1 cellular context compared by ENCODE assay signal in the genomic region with DNA sequence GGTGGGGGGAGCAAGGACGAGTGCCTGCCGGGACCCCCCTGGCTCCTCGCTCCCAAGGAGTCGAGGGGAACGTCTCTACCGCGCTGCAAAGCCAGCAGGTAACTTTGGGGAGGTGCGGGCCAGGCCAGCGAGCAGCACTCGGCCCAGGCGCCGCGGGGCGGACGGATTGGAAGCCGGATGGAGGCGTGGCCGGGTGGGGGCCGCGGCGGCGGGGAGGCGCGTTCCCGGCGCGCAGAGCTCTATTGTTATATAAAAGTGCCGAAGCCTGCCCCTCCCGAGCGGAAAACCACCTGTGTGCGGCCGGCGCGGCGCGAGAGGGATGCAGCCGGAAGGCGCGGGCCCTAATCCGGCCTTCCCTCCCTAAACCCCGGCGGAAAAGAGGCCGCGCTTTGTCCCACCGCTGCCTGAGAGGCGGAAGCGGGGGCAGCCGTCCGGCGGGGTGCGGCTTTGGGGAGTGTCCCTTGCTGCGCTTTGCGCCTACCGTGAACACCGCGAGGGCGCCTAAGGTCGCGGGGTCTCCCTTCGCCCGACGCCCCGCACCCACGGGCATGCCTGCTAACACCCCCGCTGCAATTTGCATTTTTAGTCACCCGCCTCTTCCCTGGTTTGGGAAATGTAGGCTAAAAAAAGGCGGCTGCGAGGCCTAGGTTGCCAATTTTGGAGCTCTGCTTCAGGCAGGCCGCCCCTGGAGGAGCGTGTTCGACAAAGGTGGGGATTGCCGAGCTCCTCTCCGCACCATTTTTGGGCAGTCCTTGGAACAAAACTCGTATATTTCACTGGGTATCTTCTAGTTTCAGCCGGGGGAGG.
TF ChIP-seq lines count a peak whose summit lies in the region.

No MANE protein-coding gene starts in this region.

TF ChIP-seq in HepG2, 621 proteins besides CTCF, POLR2A, EP300 and RAD21 (continued from another document and continues in another):
- TF ChIP-seq, protein P1, sequence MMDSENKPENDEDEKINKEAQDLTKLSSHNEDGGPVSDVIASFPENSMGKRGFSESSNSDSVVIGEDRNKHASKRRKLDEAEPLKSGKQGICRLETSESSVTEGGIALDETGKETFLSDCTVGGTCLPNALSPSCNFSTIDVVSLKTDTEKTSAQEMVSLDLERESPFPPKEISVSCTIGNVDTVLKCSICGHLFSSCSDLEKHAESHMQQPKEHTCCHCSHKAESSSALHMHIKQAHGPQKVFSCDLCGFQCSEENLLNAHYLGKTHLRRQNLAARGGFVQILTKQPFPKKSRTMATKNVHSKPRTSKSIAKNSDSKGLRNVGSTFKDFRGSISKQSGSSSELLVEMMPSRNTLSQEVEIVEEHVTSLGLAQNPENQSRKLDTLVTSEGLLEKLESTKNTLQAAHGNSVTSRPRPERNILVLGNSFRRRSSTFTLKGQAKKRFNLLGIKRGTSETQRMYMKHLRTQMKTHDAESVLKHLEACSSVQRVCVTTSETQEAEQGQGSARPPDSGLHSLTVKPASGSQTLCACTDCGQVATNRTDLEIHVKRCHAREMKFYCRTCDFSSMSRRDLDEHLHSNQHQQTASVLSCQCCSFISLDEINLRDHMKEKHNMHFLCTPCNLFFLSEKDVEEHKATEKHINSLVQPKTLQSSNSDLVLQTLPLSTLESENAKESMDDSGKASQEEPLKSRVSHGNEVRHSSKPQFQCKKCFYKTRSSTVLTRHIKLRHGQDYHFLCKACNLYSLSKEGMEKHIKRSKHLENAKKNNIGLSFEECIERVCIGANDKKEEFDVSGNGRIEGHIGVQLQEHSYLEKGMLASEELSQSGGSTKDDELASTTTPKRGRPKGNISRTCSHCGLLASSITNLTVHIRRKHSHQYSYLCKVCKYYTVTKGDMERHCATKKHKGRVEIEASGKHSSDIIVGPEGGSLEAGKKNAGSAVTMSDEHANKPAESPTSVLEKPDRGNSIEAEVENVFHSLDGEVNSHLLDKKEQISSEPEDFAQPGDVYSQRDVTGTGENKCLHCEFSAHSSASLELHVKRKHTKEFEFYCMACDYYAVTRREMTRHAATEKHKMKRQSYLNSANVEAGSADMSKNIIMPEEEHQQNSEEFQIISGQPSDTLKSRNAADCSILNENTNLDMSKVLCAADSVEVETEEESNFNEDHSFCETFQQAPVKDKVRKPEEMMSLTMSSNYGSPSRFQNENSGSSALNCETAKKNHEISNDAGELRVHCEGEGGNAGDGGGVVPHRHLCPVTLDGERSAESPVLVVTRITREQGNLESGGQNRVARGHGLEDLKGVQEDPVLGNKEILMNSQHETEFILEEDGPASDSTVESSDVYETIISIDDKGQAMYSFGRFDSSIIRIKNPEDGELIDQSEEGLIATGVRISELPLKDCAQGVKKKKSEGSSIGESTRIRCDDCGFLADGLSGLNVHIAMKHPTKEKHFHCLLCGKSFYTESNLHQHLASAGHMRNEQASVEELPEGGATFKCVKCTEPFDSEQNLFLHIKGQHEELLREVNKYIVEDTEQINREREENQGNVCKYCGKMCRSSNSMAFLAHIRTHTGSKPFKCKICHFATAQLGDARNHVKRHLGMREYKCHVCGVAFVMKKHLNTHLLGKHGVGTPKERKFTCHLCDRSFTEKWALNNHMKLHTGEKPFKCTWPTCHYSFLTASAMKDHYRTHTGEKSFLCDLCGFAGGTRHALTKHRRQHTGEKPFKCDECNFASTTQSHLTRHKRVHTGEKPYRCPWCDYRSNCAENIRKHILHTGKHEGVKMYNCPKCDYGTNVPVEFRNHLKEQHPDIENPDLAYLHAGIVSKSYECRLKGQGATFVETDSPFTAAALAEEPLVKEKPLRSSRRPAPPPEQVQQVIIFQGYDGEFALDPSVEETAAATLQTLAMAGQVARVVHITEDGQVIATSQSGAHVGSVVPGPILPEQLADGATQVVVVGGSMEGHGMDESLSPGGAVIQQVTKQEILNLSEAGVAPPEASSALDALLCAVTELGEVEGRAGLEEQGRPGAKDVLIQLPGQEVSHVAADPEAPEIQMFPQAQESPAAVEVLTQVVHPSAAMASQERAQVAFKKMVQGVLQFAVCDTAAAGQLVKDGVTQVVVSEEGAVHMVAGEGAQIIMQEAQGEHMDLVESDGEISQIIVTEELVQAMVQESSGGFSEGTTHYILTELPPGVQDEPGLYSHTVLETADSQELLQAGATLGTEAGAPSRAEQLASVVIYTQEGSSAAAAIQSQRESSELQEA (CRISPR knock-in tag; IDR thresholded peaks at IDR 0.05; ENCODE audit: not compliant biosample characterization) = peak; percentile 68
- TF ChIP-seq ZSCAN25 (CRISPR knock-in tag; IDR thresholded peaks at IDR 0.05) = no peak
- no peak for TF ChIP-seq EZH2 (conservative IDR thresholded peaks at IDR 0.05; ENCODE audit: low read depth, low read length)
- no peak for TF ChIP-seq SCMH1 (CRISPR knock-in tag; IDR thresholded peaks at IDR 0.05; ENCODE audit: borderline replicate concordance)
- no peak for TF ChIP-seq SYNCRIP (IDR thresholded peaks at IDR 0.05; ENCODE audit: insufficient read depth, low read depth, low read length)
- no peak for TF ChIP-seq GATAD2A (CRISPR knock-in tag; IDR thresholded peaks at IDR 0.05)
- TF ChIP-seq, protein P2, sequence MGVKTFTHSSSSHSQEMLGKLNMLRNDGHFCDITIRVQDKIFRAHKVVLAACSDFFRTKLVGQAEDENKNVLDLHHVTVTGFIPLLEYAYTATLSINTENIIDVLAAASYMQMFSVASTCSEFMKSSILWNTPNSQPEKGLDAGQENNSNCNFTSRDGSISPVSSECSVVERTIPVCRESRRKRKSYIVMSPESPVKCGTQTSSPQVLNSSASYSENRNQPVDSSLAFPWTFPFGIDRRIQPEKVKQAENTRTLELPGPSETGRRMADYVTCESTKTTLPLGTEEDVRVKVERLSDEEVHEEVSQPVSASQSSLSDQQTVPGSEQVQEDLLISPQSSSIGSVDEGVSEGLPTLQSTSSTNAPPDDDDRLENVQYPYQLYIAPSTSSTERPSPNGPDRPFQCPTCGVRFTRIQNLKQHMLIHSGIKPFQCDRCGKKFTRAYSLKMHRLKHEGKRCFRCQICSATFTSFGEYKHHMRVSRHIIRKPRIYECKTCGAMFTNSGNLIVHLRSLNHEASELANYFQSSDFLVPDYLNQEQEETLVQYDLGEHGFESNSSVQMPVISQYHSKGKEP (CRISPR knock-in tag; IDR thresholded peaks at IDR 0.05) = no peak
- TF ChIP-seq, protein P3, sequence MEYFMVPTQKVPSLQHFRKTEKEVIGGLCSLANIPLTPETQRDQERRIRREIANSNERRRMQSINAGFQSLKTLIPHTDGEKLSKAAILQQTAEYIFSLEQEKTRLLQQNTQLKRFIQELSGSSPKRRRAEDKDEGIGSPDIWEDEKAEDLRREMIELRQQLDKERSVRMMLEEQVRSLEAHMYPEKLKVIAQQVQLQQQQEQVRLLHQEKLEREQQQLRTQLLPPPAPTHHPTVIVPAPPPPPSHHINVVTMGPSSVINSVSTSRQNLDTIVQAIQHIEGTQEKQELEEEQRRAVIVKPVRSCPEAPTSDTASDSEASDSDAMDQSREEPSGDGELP (IDR thresholded peaks at IDR 0.05; ENCODE audit: borderline replicate concordance, low read depth) = peak; percentile 75; the same call in 1 of the 2 replicates
- TF ChIP-seq, protein P4, sequence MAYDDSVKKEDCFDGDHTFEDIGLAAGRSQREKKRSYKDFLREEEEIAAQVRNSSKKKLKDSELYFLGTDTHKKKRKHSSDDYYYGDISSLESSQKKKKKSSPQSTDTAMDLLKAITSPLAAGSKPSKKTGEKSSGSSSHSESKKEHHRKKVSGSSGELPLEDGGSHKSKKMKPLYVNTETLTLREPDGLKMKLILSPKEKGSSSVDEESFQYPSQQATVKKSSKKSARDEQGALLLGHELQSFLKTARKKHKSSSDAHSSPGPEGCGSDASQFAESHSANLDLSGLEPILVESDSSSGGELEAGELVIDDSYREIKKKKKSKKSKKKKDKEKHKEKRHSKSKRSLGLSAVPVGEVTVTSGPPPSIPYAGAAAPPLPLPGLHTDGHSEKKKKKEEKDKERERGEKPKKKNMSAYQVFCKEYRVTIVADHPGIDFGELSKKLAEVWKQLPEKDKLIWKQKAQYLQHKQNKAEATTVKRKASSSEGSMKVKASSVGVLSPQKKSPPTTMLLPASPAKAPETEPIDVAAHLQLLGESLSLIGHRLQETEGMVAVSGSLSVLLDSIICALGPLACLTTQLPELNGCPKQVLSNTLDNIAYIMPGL (CRISPR knock-in tag; IDR thresholded peaks at IDR 0.05; ENCODE audit: borderline replicate concordance in 1 of 2, low read depth in 1 of 2) = peak; percentile 1 to 66; a peak in 2 of 4 replicates
- no peak; the same call in 1 of the 2 replicates for TF ChIP-seq HOXA3 (CRISPR knock-in tag; IDR thresholded peaks at IDR 0.05)
- no peak for TF ChIP-seq ZNF724P (CRISPR knock-in tag; IDR thresholded peaks at IDR 0.05; ENCODE audit: borderline replicate concordance)
- no peak for TF ChIP-seq ZNF75D (CRISPR knock-in tag; IDR thresholded peaks at IDR 0.05; ENCODE audit: borderline replicate concordance)
- TF ChIP-seq SMARCC2 (IDR thresholded peaks at IDR 0.05) = no peak
- TF ChIP-seq ZNF343 (CRISPR knock-in tag; IDR thresholded peaks at IDR 0.05) = no peak
- TF ChIP-seq ZNF549 (CRISPR knock-in tag; IDR thresholded peaks at IDR 0.05) = no peak
- TF ChIP-seq, protein P5, sequence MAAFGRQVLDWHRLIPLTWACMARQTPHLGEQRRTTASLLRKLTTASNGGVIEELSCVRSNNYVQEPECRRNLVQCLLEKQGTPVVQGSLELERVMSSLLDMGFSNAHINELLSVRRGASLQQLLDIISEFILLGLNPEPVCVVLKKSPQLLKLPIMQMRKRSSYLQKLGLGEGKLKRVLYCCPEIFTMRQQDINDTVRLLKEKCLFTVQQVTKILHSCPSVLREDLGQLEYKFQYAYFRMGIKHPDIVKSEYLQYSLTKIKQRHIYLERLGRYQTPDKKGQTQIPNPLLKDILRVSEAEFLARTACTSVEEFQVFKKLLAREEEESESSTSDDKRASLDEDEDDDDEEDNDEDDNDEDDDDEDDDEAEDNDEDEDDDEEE (CRISPR knock-in tag; IDR thresholded peaks at IDR 0.05) = peak; percentile 58
- peak; percentile 90; the same call in 1 of the 2 replicates for TF ChIP-seq REL (CRISPR knock-in tag; conservative IDR thresholded peaks at IDR 0.05)
- TF ChIP-seq RXRB (CRISPR knock-in tag; IDR thresholded peaks at IDR 0.05; ENCODE audit: borderline replicate concordance) = peak; percentile 78
- TF ChIP-seq, protein P6, sequence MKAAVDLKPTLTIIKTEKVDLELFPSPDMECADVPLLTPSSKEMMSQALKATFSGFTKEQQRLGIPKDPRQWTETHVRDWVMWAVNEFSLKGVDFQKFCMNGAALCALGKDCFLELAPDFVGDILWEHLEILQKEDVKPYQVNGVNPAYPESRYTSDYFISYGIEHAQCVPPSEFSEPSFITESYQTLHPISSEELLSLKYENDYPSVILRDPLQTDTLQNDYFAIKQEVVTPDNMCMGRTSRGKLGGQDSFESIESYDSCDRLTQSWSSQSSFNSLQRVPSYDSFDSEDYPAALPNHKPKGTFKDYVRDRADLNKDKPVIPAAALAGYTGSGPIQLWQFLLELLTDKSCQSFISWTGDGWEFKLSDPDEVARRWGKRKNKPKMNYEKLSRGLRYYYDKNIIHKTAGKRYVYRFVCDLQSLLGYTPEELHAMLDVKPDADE (CRISPR knock-in tag; IDR thresholded peaks at IDR 0.05) = peak; percentile 5; the same call in 1 of the 2 replicates
- TF ChIP-seq NR2F1 (CRISPR knock-in tag; IDR thresholded peaks at IDR 0.05) = peak; percentile 8 to 68; a peak in 2 of 4 replicates
- TF ChIP-seq ZNF552 (CRISPR knock-in tag; IDR thresholded peaks at IDR 0.05; ENCODE audit: borderline replicate concordance) = no peak
- TF ChIP-seq PCBP2 (optimal IDR thresholded peaks at IDR 0.05; ENCODE audit: low read depth, low read length, poor library complexity, severe bottlenecking) = no peak
- TF ChIP-seq FOXO1 (CRISPR knock-in tag; IDR thresholded peaks at IDR 0.05) = no peak; the same call in 1 of the 2 replicates
- TF ChIP-seq, protein P7, sequence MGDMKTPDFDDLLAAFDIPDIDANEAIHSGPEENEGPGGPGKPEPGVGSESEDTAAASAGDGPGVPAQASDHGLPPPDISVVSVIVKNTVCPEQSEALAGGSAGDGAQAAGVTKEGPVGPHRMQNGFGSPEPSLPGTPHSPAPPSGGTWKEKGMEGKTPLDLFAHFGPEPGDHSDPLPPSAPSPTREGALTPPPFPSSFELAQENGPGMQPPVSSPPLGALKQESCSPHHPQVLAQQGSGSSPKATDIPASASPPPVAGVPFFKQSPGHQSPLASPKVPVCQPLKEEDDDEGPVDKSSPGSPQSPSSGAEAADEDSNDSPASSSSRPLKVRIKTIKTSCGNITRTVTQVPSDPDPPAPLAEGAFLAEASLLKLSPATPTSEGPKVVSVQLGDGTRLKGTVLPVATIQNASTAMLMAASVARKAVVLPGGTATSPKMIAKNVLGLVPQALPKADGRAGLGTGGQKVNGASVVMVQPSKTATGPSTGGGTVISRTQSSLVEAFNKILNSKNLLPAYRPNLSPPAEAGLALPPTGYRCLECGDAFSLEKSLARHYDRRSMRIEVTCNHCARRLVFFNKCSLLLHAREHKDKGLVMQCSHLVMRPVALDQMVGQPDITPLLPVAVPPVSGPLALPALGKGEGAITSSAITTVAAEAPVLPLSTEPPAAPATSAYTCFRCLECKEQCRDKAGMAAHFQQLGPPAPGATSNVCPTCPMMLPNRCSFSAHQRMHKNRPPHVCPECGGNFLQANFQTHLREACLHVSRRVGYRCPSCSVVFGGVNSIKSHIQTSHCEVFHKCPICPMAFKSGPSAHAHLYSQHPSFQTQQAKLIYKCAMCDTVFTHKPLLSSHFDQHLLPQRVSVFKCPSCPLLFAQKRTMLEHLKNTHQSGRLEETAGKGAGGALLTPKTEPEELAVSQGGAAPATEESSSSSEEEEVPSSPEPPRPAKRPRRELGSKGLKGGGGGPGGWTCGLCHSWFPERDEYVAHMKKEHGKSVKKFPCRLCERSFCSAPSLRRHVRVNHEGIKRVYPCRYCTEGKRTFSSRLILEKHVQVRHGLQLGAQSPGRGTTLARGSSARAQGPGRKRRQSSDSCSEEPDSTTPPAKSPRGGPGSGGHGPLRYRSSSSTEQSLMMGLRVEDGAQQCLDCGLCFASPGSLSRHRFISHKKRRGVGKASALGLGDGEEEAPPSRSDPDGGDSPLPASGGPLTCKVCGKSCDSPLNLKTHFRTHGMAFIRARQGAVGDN (CRISPR knock-in tag; IDR thresholded peaks at IDR 0.05) = peak; percentile 94
- TF ChIP-seq ATF1 (CRISPR knock-in tag; IDR thresholded peaks at IDR 0.05) = no peak
